In the genomic region with DNA sequence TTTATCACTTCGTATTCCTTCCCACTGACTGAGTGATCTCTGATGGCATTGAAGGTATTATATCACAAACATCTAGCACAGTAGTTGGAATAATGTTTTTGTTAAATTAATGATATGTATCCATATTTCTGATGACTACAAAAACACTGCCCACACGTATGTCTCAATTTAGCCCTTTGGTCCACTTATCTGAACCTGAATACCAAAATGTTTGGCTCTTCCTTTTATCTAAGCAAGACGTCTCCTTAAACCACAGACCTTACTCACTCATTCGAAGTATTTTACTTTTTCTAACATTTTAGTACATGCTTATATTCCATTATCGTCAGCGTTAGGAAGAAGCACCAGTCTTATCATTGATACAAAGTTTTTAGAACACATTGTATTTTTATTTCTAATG, we compare ENCODE assay signal across 27 cellular contexts.
"Had no signal": no experiment of that assay in that cellular context is flagged by ENCODE, and none has a peak within 500 bp of the region (broad histone marks: within the 10 kb centered on the region; RNA-seq: fewer than 3 reads in every experiment).

No MANE protein-coding gene starts in this region.

- H3K27ac Mint-ChIP-seq: naive thymus-derived CD8-positive, alpha-beta T cell; nephron progenitor cell; neural progenitor cell; progenitor cell of endocrine pancreas; stimulated activated effector memory CD8-positive, alpha-beta T cell treated with anti-CD3 and anti-CD28 coated beads, Interleukin-12 subunit alpha, Interleukin-12 subunit beta, amount 100 ng/mL, for 72 hours; stimulated activated naive CD8-positive, alpha-beta T cell treated with anti-CD3 and anti-CD28 coated beads, Interleukin-15, Interleukin-2, amounts not matched to agents 100 ng/mL and 50 ng/mL, for 24 hours had no signal

- H2AFZ ChIP-seq: neural progenitor cell had no signal

- H3K9me3 Mint-ChIP-seq: nephron progenitor cell had no signal

- H3K9ac ChIP-seq: neural progenitor cell had no signal

- H3K4me3 Mint-ChIP-seq: naive thymus-derived CD8-positive, alpha-beta T cell; nephron progenitor cell; neural progenitor cell; stimulated activated effector memory CD8-positive, alpha-beta T cell treated with anti-CD3 and anti-CD28 coated beads, Interleukin-12 subunit alpha, Interleukin-12 subunit beta, amount 100 ng/mL, for 72 hours; stimulated activated naive CD8-positive, alpha-beta T cell treated with anti-CD3 and anti-CD28 coated beads, Interleukin-15, Interleukin-2, amounts not matched to agents 100 ng/mL and 50 ng/mL, for 24 hours had no signal

- H3K27ac ChIP-seq: left lung, lower lobe of right lung, neural progenitor cell, neutrophil, ovary, right atrium auricular region, right lobe of liver, suprapubic skin, thoracic aorta, tibial artery, upper lobe of right lung had no signal

- H3K27me3 Mint-ChIP-seq: naive thymus-derived CD8-positive, alpha-beta T cell; progenitor cell of endocrine pancreas; stimulated activated naive CD8-positive, alpha-beta T cell treated with anti-CD3 and anti-CD28 coated beads, Interleukin-15, Interleukin-2, amounts not matched to agents 100 ng/mL and 50 ng/mL, for 24 hours had no signal

- H3K27me3 ChIP-seq: left lung, neural progenitor cell, neutrophil, right atrium auricular region, right lobe of liver, suprapubic skin, tibial artery, upper lobe of right lung had no signal

- H3K4me3 ChIP-seq: left lung, lower lobe of right lung, neural progenitor cell, ovary, right atrium auricular region, right lobe of liver, suprapubic skin, thoracic aorta, tibial artery, upper lobe of right lung had no signal

- DNase-seq: hippocampal formation; kidney; left colon; left lung; lower lobe of right lung; mammary epithelial cell; mesenchymal stem cell; naive thymus-derived CD8-positive, alpha-beta T cell; nephron progenitor cell; occipital lobe; ovary; right lobe of liver; stimulated activated CD4-positive, alpha-beta T cell treated with anti-CD3 and anti-CD28 coated beads, Interleukin-12 subunit alpha, Interleukin-12 subunit beta, amount 100 ng/mL, for 4 hours; stimulated activated CD4-positive, alpha-beta T cell treated with anti-CD3 and anti-CD28 coated beads, Interleukin-15, amount 100 ng/mL, for 24 hours; stimulated activated CD4-positive, alpha-beta T cell treated with anti-CD3 and anti-CD28 coated beads, Interleukin-2, amount 100 ng/mL, for 24 hours; stimulated activated CD4-positive, alpha-beta T cell treated with anti-CD3 and anti-CD28 coated beads, Interleukin-4, amount 100 ng/mL, for 24 hours; stimulated activated naive CD4-positive, alpha-beta T cell; tibial artery; upper lobe of right lung had no signal

- H3K36me3 ChIP-seq: left lung, lower lobe of right lung, neural progenitor cell, neutrophil, ovary, right atrium auricular region, suprapubic skin, thoracic aorta, tibial artery, upper lobe of right lung had no signal

- H3K4me2 ChIP-seq: neural progenitor cell had no signal

- H3K36me3 Mint-ChIP-seq: naive thymus-derived CD8-positive, alpha-beta T cell; neural progenitor cell; stimulated activated effector memory CD8-positive, alpha-beta T cell treated with anti-CD3 and anti-CD28 coated beads, Interleukin-12 subunit alpha, Interleukin-12 subunit beta, amount 100 ng/mL, for 72 hours had no signal

- H3K9me3 ChIP-seq: lower lobe of right lung, neutrophil, ovary, right atrium auricular region, right lobe of liver, suprapubic skin, thoracic aorta, tibial artery, upper lobe of right lung had no signal

- H3K4me1 Mint-ChIP-seq: naive thymus-derived CD8-positive, alpha-beta T cell; stimulated activated effector memory CD8-positive, alpha-beta T cell treated with anti-CD3 and anti-CD28 coated beads, Interleukin-12 subunit alpha, Interleukin-12 subunit beta, amount 100 ng/mL, for 72 hours had no signal
